ENCODE assay signal across 32 cellular contexts in the genomic region with DNA sequence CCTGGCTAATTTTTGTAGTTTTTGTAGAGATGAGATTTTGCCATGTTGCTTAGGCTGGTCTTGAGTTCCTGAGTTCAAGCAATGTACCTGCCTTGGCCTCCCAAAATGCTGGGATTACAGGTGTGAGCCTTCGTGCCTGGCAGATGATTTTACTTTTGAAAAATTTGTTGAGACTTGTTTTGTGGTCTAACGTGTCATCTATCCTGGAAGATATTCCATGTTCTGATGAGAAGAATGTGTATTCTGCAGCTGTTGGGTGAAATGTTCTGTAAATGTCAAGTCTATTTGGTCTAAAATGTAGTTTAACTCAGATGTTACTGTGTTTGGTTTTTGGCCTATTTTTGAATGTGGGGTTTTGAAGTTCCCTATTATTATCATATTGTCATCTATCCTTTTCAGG.
"Had no signal": no experiment of that assay in that cellular context is flagged by ENCODE, and none has a peak within 500 bp of the region (broad histone marks: within the 10 kb centered on the region; RNA-seq: fewer than 3 reads in every experiment).

No MANE protein-coding gene starts in this region.

- H3K4me1 ChIP-seq: SJCRH30 had no signal

- H3K9me3 ChIP-seq: SJCRH30 had no signal

- H3K4me2 ChIP-seq: PC-9 had no signal

- H3K4me3 ChIP-seq: K562, PC-9, SJCRH30, SK-N-MC had no signal

- H3K4me3 Mint-ChIP-seq: activated CD4-positive, alpha-beta T cell treated with anti-CD3 and anti-CD28 coated beads, Interleukin-2, amount 10 ng/mL, durations not matched to agents 24 days and 14 days; activated CD8-positive, alpha-beta T cell treated with anti-CD3 and anti-CD28 coated beads for 36 hours; activated naive CD8-positive, alpha-beta T cell treated with anti-CD3 and anti-CD28 coated beads for 36 hours; activated T-cell treated with anti-CD3 and anti-CD28 coated beads, Interleukin-2, amount 50 U/mL, for 72 hours; activated T-helper 17 cell treated with anti-CD3 and anti-CD28 coated beads, Interleukin-2, amount 50 U/mL, for 72 hours had no signal

- H3K27ac ChIP-seq: brain microvascular endothelial cell, PC-9, SJCRH30, SK-N-MC had no signal

- ATAC-seq: activated CD8-positive, alpha-beta T cell treated with anti-CD3 and anti-CD28 coated beads for 36 hours; activated T-cell treated with anti-CD3 and anti-CD28 coated beads, Interleukin-2, amount 50 U/mL, for 72 hours; activated T-helper 17 cell treated with anti-CD3 and anti-CD28 coated beads, Interleukin-2, amount 50 U/mL, for 72 hours; K562 had no signal

- DNase-seq: activated CD4-positive, alpha-beta T cell treated with anti-CD3 and anti-CD28 coated beads, Interleukin-2, amount 10 ng/mL, durations not matched to agents 24 days and 14 days; activated CD4-positive, alpha-beta T cell treated with anti-CD3 and anti-CD28 coated beads, Interleukin-2, amount 50 U/mL, for 4 hours; activated CD8-positive, alpha-beta T cell treated with anti-CD3 and anti-CD28 coated beads for 36 hours; activated effector memory CD4-positive, alpha-beta T cell treated with anti-CD3 and anti-CD28 coated beads, Interleukin-2, amount 50 U/mL, for 16 hours; activated naive CD4-positive, alpha-beta T cell; activated naive CD4-positive, alpha-beta T cell treated with anti-CD3 and anti-CD28 coated beads, Interleukin-2, amount 50 U/mL, for 16 hours; activated naive CD8-positive, alpha-beta T cell treated with anti-CD3 and anti-CD28 coated beads for 36 hours; activated T-cell treated with anti-CD3 and anti-CD28 coated beads, Interleukin-2, amount 50 U/mL, for 1 hour; activated T-cell treated with anti-CD3 and anti-CD28 coated beads, Interleukin-2, amount 50 U/mL, for 72 hours; amniotic stem cell; aorta; brain microvascular endothelial cell; NCI-H1092 treated with DMSO at 0.1 percent for 48 hours; NCI-H1417; NCI-H146; NCI-H187; NCI-H2029 treated with DMSO at 0.1 percent for 48 hours; NCI-H2107; NCI-H2171; NCI-H510A; NCI-H526; NCI-H748 treated with DMSO at 0.1 percent for 48 hours; NK-92 treated with Interleukin-12 subunit alpha and Interleukin-12 subunit beta, amount 100 ng/mL, for 24 hours; PC-9; SHP77; SJCRH30; T1000 had no signal

- H3K27me3 ChIP-seq: brain microvascular endothelial cell, SJCRH30 had no signal

- H3K9me3 Mint-ChIP-seq: activated CD4-positive, alpha-beta T cell treated with anti-CD3 and anti-CD28 coated beads, Interleukin-2, amount 10 ng/mL, durations not matched to agents 24 days and 14 days; activated CD8-positive, alpha-beta T cell treated with anti-CD3 and anti-CD28 coated beads for 36 hours; activated naive CD8-positive, alpha-beta T cell treated with anti-CD3 and anti-CD28 coated beads for 36 hours; activated T-cell treated with anti-CD3 and anti-CD28 coated beads, Interleukin-2, amount 50 U/mL, for 72 hours; activated T-helper 17 cell treated with anti-CD3 and anti-CD28 coated beads, Interleukin-2, amount 50 U/mL, for 72 hours had no signal

- FAIRE-seq: K562, RCC 7860, TTC549 had no signal

- H2AFZ ChIP-seq: PC-9 had no signal

- H3K36me3 ChIP-seq: brain microvascular endothelial cell, SJCRH30 had no signal

- H3K27ac Mint-ChIP-seq: activated CD4-positive, alpha-beta T cell treated with anti-CD3 and anti-CD28 coated beads, Interleukin-2, amount 10 ng/mL, durations not matched to agents 24 days and 14 days; activated CD8-positive, alpha-beta T cell treated with anti-CD3 and anti-CD28 coated beads for 36 hours; activated naive CD8-positive, alpha-beta T cell treated with anti-CD3 and anti-CD28 coated beads for 36 hours; activated T-cell treated with anti-CD3 and anti-CD28 coated beads, Interleukin-2, amount 50 U/mL, for 72 hours; activated T-helper 17 cell treated with anti-CD3 and anti-CD28 coated beads, Interleukin-2, amount 50 U/mL, for 72 hours had no signal

- H3K4me1 Mint-ChIP-seq: activated CD4-positive, alpha-beta T cell treated with anti-CD3 and anti-CD28 coated beads, Interleukin-2, amount 10 ng/mL, durations not matched to agents 24 days and 14 days; activated naive CD8-positive, alpha-beta T cell treated with anti-CD3 and anti-CD28 coated beads for 36 hours; activated T-helper 17 cell treated with anti-CD3 and anti-CD28 coated beads, Interleukin-2, amount 50 U/mL, for 72 hours had no signal

- H3K27me3 Mint-ChIP-seq: activated CD4-positive, alpha-beta T cell treated with anti-CD3 and anti-CD28 coated beads, Interleukin-2, amount 10 ng/mL, durations not matched to agents 24 days and 14 days; activated CD8-positive, alpha-beta T cell treated with anti-CD3 and anti-CD28 coated beads for 36 hours; activated naive CD8-positive, alpha-beta T cell treated with anti-CD3 and anti-CD28 coated beads for 36 hours; activated T-helper 17 cell treated with anti-CD3 and anti-CD28 coated beads, Interleukin-2, amount 50 U/mL, for 72 hours had no signal
